ENCODE assay signal across 10 cellular contexts in genomic region chr11:46332093-46332567, GRCh38. TPM values are rescaled to one million over a fixed set of nuclear protein-coding genes. Genes with fewer than 3 reads are reported as not detected.
A peak's percentile ranks its signal among the peaks of the same experiment; 100 is the strongest.
DNase-seq lines count a peak whose midpoint lies in the region; ATAC-seq, FAIRE-seq and TF ChIP-seq lines count a peak whose summit lies in the region.
"Had no signal": no experiment of that assay in that cellular context is flagged by ENCODE, and none has a peak within 500 bp of the region (broad histone marks: within the 10 kb centered on the region; RNA-seq: fewer than 3 reads in every experiment).

No MANE protein-coding gene starts in this region.

- BruUV-seq in Calu3 (replicated peaks; lab: Mats Ljungman, UMichigan) = no TSS peak

- H3K4me1 Mint-ChIP-seq in Calu3 (ENCODE audit: low read depth, unreplicated experiment) = peaks cover 8% of the 10 kb centered on the region

- H3K4me3 ChIP-seq in NT2/D1 (ENCODE audit: insufficient read length, low read depth) (peak overlapping the region; percentile 66), gastroesophageal sphincter (peak overlapping the region in 1 of 2 donors; percentile 56), psoas muscle (peak overlapping the region; percentile 62), kidney (ENCODE audit: low read length in 2 of 2) (peak overlapping the region in 1 of 2 donors; percentile 43)

- H3K4me1 ChIP-seq in NT2/D1 (ENCODE audit: insufficient read depth, insufficient read length) (peaks cover 59% of the 10 kb centered on the region), gastroesophageal sphincter (peaks cover 0 to 30% (median 12%) of the 10 kb centered on the region in 3 donors), psoas muscle (no peaks in the 10 kb centered on the region), kidney (ENCODE audit: control insufficient read depth in 1 of 2, insufficient read depth in 1 of 2, low read depth in 1 of 2, low read length in 2 of 2) (peaks cover 0 to 18% of the 10 kb centered on the region in 2 donors)

- no peak overlapping the region for H3K27ac Mint-ChIP-seq in Calu3 (ENCODE audit: unreplicated experiment)

- CTCF ChIA-PET in Calu3 (lab: Charles Lee) = no interaction called here

- no peaks in the 10 kb centered on the region for H3K9me3 Mint-ChIP-seq in Calu3 (ENCODE audit: low read depth, unreplicated experiment)

- WGBS in gastroesophageal sphincter (ENCODE audit: low coverage in 1 of 2), 2 donors = 40% methylated on average over 1 of the region's 8 CpGs; no CpG with 5 or more reads in 1 of the 2 donors
- 33 to 42% (median 33%) methylated on average over 8 of the region's 8 CpGs for WGBS in psoas muscle, 3 donors

- H3K27me3 ChIP-seq in NT2/D1 (ENCODE audit: insufficient read depth, insufficient read length) (peaks cover 60% of the 10 kb centered on the region), gastroesophageal sphincter (peaks cover 48% of the 10 kb centered on the region), psoas muscle (ENCODE audit: insufficient read depth in 3 of 3, low read length in 2 of 3) (peaks cover 4 to 59% (median 15%) of the 10 kb centered on the region in 3 donors)

- intact Hi-C loops in Calu3 (cut with micrococcal nuclease; ENCODE audit: unreplicated experiment) = no loop called here
- intact Hi-C loops in psoas muscle (cut with DNase I) = loop anchor here in 1 of 2 donors (10.0 kb wide), 1 partner anchor 207 kb away; the partner anchor contains the start of gene PHF21A
- intact Hi-C loops in kidney (cut with DNase I) = no loop called here

- no peak for FAIRE-seq in kidney (lab: Jason Lieb, UNC)
- FAIRE-seq: endothelial cell of umbilical vein had no signal

- ATAC-seq in gastroesophageal sphincter (peak; percentile 9), psoas muscle (no peak)

- peak overlapping the region; percentile 39 for H3K4me3 Mint-ChIP-seq in Calu3 (ENCODE audit: low read depth, unreplicated experiment)

- H3K9me3 ChIP-seq in NT2/D1 (ENCODE audit: insufficient read depth, low read length) (no peaks in the 10 kb centered on the region), gastroesophageal sphincter (no peaks in the 10 kb centered on the region), psoas muscle (no peaks in the 10 kb centered on the region), kidney (ENCODE audit: control insufficient read depth in 1 of 2, low read length in 2 of 2) (no peaks in the 10 kb centered on the region)
- H3K9me3 ChIP-seq: left lung had no signal

- H3K27ac ChIP-seq in gastroesophageal sphincter (no peak overlapping the region), psoas muscle (no peak overlapping the region), kidney (ENCODE audit: low read depth in 2 of 2, low read length in 2 of 2) (no peak overlapping the region)
- H3K27ac ChIP-seq: left lung had no signal

- peaks cover 91% of the 10 kb centered on the region for H3K27me3 Mint-ChIP-seq in Calu3 (ENCODE audit: unreplicated experiment)

- H3K36me3 ChIP-seq in NT2/D1 (ENCODE audit: insufficient read depth, insufficient read length, low read length) = no peaks in the 10 kb centered on the region
- no peaks in the 10 kb centered on the region for H3K36me3 ChIP-seq in gastroesophageal sphincter
- no peaks in the 10 kb centered on the region for H3K36me3 ChIP-seq in psoas muscle (ENCODE audit: insufficient read depth in 1 of 2, low read depth in 1 of 2)
- H3K36me3 ChIP-seq in kidney (ENCODE audit: control insufficient read depth in 1 of 2, insufficient read depth in 2 of 2, low read length in 2 of 2) = no peaks in the 10 kb centered on the region
- H3K36me3 ChIP-seq: left lung had no signal

- TF ChIP-seq CTCF in Calu3 (IDR thresholded peaks at IDR 0.05; ENCODE audit: unreplicated experiment) = no peak
- TF ChIP-seq CTCF in gastroesophageal sphincter (IDR thresholded peaks at IDR 0.05) = no peak
- TF ChIP-seq CTCF in psoas muscle (IDR thresholded peaks at IDR 0.05) = no peak
- no peak for TF ChIP-seq CTCF in kidney (IDR thresholded peaks at IDR 0.05; ENCODE audit: borderline replicate concordance, extremely low read depth, insufficient read depth)
- TF ChIP-seq CTCF in GM10266 (IDR thresholded peaks at IDR 0.05; ENCODE audit: control insufficient read depth, insufficient read depth, low read depth, missing control alignments) = no peak

- TF ChIP-seq POLR2A in gastroesophageal sphincter (IDR thresholded peaks at IDR 0.05) = no peak

- TF ChIP-seq EP300 in gastroesophageal sphincter (IDR thresholded peaks at IDR 0.05) = no peak

- DNase-seq in Calu3 (no peak), NT2/D1 (ENCODE audit: low read depth, low spot score) (no peak), psoas muscle (no peak), NCI-H2029 (lab: John Stamatoyannopoulos, UW) (no peak), kidney (no peak), GM10266 (ENCODE audit: extremely low spot score) (no peak)
- no peak for DNase-seq in stimulated activated naive CD4-positive, alpha-beta T cell treated with Interleukin-2 at 50 U/mL for 16 hours (lab: John Stamatoyannopoulos, UW)
- DNase-seq: left lung had no signal

- H3K9ac ChIP-seq in NT2/D1 (ENCODE audit: insufficient read length, low read depth) = peak overlapping the region; percentile 76
- no peak overlapping the region for H3K9ac ChIP-seq in kidney (ENCODE audit: low read length in 2 of 2)

- no peaks in the 10 kb centered on the region for H3K36me3 Mint-ChIP-seq in Calu3 (ENCODE audit: insufficient read depth, unreplicated experiment)

RNA-seq across cellular contexts. Expression of gene DGKZ, which starts 15.1 kb away (rescaled TPM):
- total RNA-seq in Calu3 (2022) = 38.0 and 40.2 TPM in 2 replicates
- 10 to 100 TPM; 39.2 to 78.8 (median 46.5) TPM for total RNA-seq in gastroesophageal sphincter
- total RNA-seq in psoas muscle = 100 to 1,000 TPM in 1 of 4 donors, 10 to 100 TPM in 3; 90.2 to 138 (median 96.2) TPM
- 10 to 100 TPM; 57.7 to 85.4 (median 62.0) TPM for polyA plus RNA-seq in psoas muscle
- total RNA-seq in kidney = 50.6 TPM
- 48.5 TPM for polyA plus RNA-seq in kidney (ENCODE audit: insufficient read depth, low read depth, low replicate concordance)

RNA-seq across cellular contexts. Expression of gene MDK, which starts 49.3 kb away (rescaled TPM):
- total RNA-seq in Calu3 (2022) (74.9 and 139 TPM in 2 replicates), gastroesophageal sphincter (10 to 100 TPM in 2 of 4 donors, 1 to 10 TPM in 2; 5.0 to 25.0 (median 14.1) TPM), psoas muscle (1 to 10 TPM; 1.4 to 6.3 (median 2.4) TPM), kidney (38.3 TPM)
- polyA plus RNA-seq in psoas muscle (1 to 10 TPM; 1.2 to 2.0 (median 1.8) TPM), kidney (ENCODE audit: insufficient read depth, low read depth, low replicate concordance) (26.3 TPM)

RNA-seq across cellular contexts. Expression of gene CREB3L1, which starts 54.7 kb away (rescaled TPM):
- total RNA-seq in Calu3 (2022) (0.61 TPM in 1 of 2 replicates, not detected in the other), gastroesophageal sphincter (1 to 10 TPM in 3 of 4 donors, under 1 TPM in 1; 0.81 to 5.2 (median 1.7) TPM), psoas muscle (1 to 10 TPM; 2.2 to 6.9 (median 3.0) TPM), kidney (7.3 TPM)
- polyA plus RNA-seq in psoas muscle (1 to 10 TPM; 1.4 to 1.7 (median 1.6) TPM), kidney (ENCODE audit: insufficient read depth, low read depth, low replicate concordance) (2.5 TPM)

RNA-seq across cellular contexts. Expression of gene CHRM4, which starts 59.4 kb away (rescaled TPM):
- total RNA-seq in Calu3 (2022) = not detected in 2 replicates
- total RNA-seq in gastroesophageal sphincter = 1 to 10 TPM in 1 of 4 donors, under 1 TPM in 2, not detected in 1; 0.27 to 1.3 (median 0.69) TPM
- total RNA-seq in psoas muscle = not detected
- not detected for polyA plus RNA-seq in psoas muscle
- 0.16 TPM for total RNA-seq in kidney
- not detected for polyA plus RNA-seq in kidney (ENCODE audit: insufficient read depth, low read depth, low replicate concordance)
- total RNA-seq: left lung had no signal
